In the genomic region with DNA sequence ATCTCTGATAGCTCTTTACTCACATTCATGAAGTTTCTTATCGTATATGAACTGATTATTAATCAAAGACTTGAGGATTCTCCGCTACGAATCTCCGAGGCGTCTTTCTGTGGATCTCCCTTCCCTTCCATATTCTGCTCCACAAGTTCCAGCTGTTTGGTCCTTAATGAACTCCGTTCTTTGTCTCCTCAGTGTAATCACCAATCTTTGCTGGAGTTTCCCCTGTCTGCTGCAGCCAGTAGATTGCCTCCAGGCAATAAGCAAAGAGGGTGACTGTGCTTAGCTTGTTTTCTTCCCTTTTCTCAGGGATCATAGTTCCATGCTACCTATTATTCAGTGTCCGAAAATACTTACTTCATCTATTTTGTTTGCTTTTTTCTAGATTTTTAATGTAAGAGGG, we compare ENCODE assay signal across 15 cellular contexts.
"Had no signal": no experiment of that assay in that cellular context is flagged by ENCODE, and none has a peak within 500 bp of the region (broad histone marks: within the 10 kb centered on the region; RNA-seq: fewer than 3 reads in every experiment).

No MANE protein-coding gene starts in this region.

- H3K36me3 Mint-ChIP-seq: naive B cell had no signal

- DNase-seq: cerebellar nuclear complex; dermis blood vessel endothelial cell; endodermal cell; glutamatergic neuron; left ventricle myocardium inferior; mesenchymal stem cell; naive B cell; psoas muscle; retina; stimulated activated CD4-positive, alpha-beta T cell treated with anti-CD3 and anti-CD28 coated beads, Interleukin-2, amount 100 ng/mL, for 24 hours; stimulated activated naive CD4-positive, alpha-beta T cell; trophoblast cell had no signal

- H3K27ac Mint-ChIP-seq: endodermal cell, naive B cell, nephron had no signal

- H3K4me3 Mint-ChIP-seq: endodermal cell, naive B cell, nephron had no signal

- H3K4me1 Mint-ChIP-seq: naive B cell, nephron had no signal

- H3K9me3 Mint-ChIP-seq: endodermal cell, naive B cell, nephron had no signal

- ATAC-seq: gastroesophageal sphincter, psoas muscle, sciatic nerve had no signal
